Comparison of ENCODE assay signal across 2 cellular contexts in genomic region chr22:37032134-37032534, GRCh38.
TF ChIP-seq lines count a peak whose summit lies in the region.

No MANE protein-coding gene starts in this region.

TF ChIP-seq in HEK293, 187 proteins besides CTCF, POLR2A, EP300 and RAD21 (continued from another document):
- TF ChIP-seq PATZ1 (tag by site-specific recombination; IDR thresholded peaks at IDR 0.05) (no peak), ZNF654 (tag by site-specific recombination; IDR thresholded peaks at IDR 0.05; ENCODE audit: low read depth) (no peak), ZSCAN16 (tag by site-specific recombination; IDR thresholded peaks at IDR 0.05) (no peak), ZNF768 (tag by site-specific recombination; IDR thresholded peaks at IDR 0.05) (peak; percentile 76; the same call in 1 of the 2 replicates), HOXA7 (CRISPR knock-in tag; IDR thresholded peaks at IDR 0.05; ENCODE audit: borderline replicate concordance) (no peak), ZNF311 (tag by site-specific recombination; IDR thresholded peaks at IDR 0.05; ENCODE audit: borderline replicate concordance) (no peak), ZNF146 (tag by site-specific recombination; IDR thresholded peaks at IDR 0.05) (no peak), BCL6B (tag by site-specific recombination; IDR thresholded peaks at IDR 0.05) (no peak), ZBTB6 (tag by site-specific recombination; IDR thresholded peaks at IDR 0.05) (no peak), ZNF621 (tag by site-specific recombination; IDR thresholded peaks at IDR 0.05) (no peak), GLI2 (tag by site-specific recombination; IDR thresholded peaks at IDR 0.05; ENCODE audit: borderline replicate concordance, low read depth) (no peak)

TF ChIP-seq in liver, 16 proteins besides CTCF, POLR2A, EP300 and RAD21 (continued from another document):
- TF ChIP-seq, protein P1, sequence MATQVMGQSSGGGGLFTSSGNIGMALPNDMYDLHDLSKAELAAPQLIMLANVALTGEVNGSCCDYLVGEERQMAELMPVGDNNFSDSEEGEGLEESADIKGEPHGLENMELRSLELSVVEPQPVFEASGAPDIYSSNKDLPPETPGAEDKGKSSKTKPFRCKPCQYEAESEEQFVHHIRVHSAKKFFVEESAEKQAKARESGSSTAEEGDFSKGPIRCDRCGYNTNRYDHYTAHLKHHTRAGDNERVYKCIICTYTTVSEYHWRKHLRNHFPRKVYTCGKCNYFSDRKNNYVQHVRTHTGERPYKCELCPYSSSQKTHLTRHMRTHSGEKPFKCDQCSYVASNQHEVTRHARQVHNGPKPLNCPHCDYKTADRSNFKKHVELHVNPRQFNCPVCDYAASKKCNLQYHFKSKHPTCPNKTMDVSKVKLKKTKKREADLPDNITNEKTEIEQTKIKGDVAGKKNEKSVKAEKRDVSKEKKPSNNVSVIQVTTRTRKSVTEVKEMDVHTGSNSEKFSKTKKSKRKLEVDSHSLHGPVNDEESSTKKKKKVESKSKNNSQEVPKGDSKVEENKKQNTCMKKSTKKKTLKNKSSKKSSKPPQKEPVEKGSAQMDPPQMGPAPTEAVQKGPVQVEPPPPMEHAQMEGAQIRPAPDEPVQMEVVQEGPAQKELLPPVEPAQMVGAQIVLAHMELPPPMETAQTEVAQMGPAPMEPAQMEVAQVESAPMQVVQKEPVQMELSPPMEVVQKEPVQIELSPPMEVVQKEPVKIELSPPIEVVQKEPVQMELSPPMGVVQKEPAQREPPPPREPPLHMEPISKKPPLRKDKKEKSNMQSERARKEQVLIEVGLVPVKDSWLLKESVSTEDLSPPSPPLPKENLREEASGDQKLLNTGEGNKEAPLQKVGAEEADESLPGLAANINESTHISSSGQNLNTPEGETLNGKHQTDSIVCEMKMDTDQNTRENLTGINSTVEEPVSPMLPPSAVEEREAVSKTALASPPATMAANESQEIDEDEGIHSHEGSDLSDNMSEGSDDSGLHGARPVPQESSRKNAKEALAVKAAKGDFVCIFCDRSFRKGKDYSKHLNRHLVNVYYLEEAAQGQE (IDR thresholded peaks at IDR 0.05), result no peak
- peak in 1 of 2 donors; percentile 5 for TF ChIP-seq HNF4A (conservative IDR thresholded peaks at IDR 0.05)
- TF ChIP-seq SP1 (IDR thresholded peaks at IDR 0.05), result peak; percentile 14
- TF ChIP-seq ATF3 (IDR thresholded peaks at IDR 0.05), result peak; percentile 2
- no peak for TF ChIP-seq FOXA2 (IDR thresholded peaks at IDR 0.05)
